In genomic region chr16:1472974-1473373, GRCh38 we compare ENCODE assay signal across 14 cellular contexts. TPM values are rescaled to one million over a fixed set of nuclear protein-coding genes. Genes with fewer than 3 reads are reported as not detected.
DNase-seq lines count a peak whose midpoint lies in the region; ATAC-seq and TF ChIP-seq lines count a peak whose summit lies in the region.
"Had no signal": no experiment of that assay in that cellular context is flagged by ENCODE, and none has a peak within 500 bp of the region (broad histone marks: within the 10 kb centered on the region; RNA-seq: fewer than 3 reads in every experiment).

No MANE protein-coding gene starts in this region.

- intact Hi-C loops in natural killer cell (cut with micrococcal nuclease) = no loop called here
- intact Hi-C loops in spleen (cut with DNase I; ENCODE audit: low total_unique reads) = no loop called here

- WGBS in spleen, 5 donors = 67 to 81% (median 76%) methylated on average over 3 of the region's 3 CpGs

- H3K4me3 Mint-ChIP-seq in CD8-positive, alpha-beta memory T cell = peak overlapping the region; percentile 18 to 84 (median 80)
- H3K4me3 Mint-ChIP-seq in activated naive CD8-positive, alpha-beta T cell treated with anti-CD3 and anti-CD28 coated beads, Interleukin-2, amount 10 ng/mL, durations not matched to agents 7 days and 5 days = peak overlapping the region; percentile 63
- peak overlapping the region; percentile 60 for H3K4me3 Mint-ChIP-seq in natural killer cell

- H3K4me1 Mint-ChIP-seq in CD8-positive, alpha-beta memory T cell = peaks cover 31 to 48% (median 35%) of the 10 kb centered on the region in 3 donors
- peaks cover 19% of the 10 kb centered on the region for H3K4me1 Mint-ChIP-seq in activated naive CD8-positive, alpha-beta T cell treated with anti-CD3 and anti-CD28 coated beads, Interleukin-2, amount 10 ng/mL, durations not matched to agents 7 days and 5 days
- peaks cover 15 to 39% of the 10 kb centered on the region in 2 donors for H3K4me1 Mint-ChIP-seq in natural killer cell

- CTCF ChIA-PET in CD8-positive, alpha-beta memory T cell (lab: Charles Lee) = no interaction called here

- peaks cover 19% of the 10 kb centered on the region for H3K4me1 ChIP-seq in CD8-positive, alpha-beta memory T cell (ENCODE audit: insufficient read depth, low read length)
- peaks cover 30 to 80% (median 58%) of the 10 kb centered on the region in 6 donors for H3K4me1 ChIP-seq in spleen

- H3K27me3 ChIP-seq in CD8-positive, alpha-beta memory T cell (ENCODE audit: insufficient read depth, low read length, poor library complexity, severe bottlenecking) = no peaks in the 10 kb centered on the region
- H3K27me3 ChIP-seq in HL-60 (ENCODE audit: insufficient read depth, poor library complexity, severe bottlenecking) (no peaks in the 10 kb centered on the region), spleen (replicated peaks in 1 of 7) (no peaks in the 10 kb centered on the region)
- H3K27me3 ChIP-seq: cardiac muscle cell had no signal

- TF ChIP-seq POLR2A in spleen (IDR thresholded peaks at IDR 0.05) = no peak

- no peaks in the 10 kb centered on the region for H3K36me3 ChIP-seq in CD8-positive, alpha-beta memory T cell (ENCODE audit: insufficient read depth, low read length)
- H3K36me3 ChIP-seq in spleen = no peaks in the 10 kb centered on the region
- H3K36me3 ChIP-seq: cardiac muscle cell had no signal

- H3K9me3 Mint-ChIP-seq in CD8-positive, alpha-beta memory T cell = no peaks in the 10 kb centered on the region
- no peaks in the 10 kb centered on the region for H3K9me3 Mint-ChIP-seq in activated naive CD8-positive, alpha-beta T cell treated with anti-CD3 and anti-CD28 coated beads, Interleukin-2, amount 10 ng/mL, durations not matched to agents 7 days and 5 days
- no peaks in the 10 kb centered on the region for H3K9me3 Mint-ChIP-seq in natural killer cell

- H3K36me3 Mint-ChIP-seq in CD8-positive, alpha-beta memory T cell = peaks cover 0 to 3% (median 2%) of the 10 kb centered on the region in 3 donors
- H3K36me3 Mint-ChIP-seq in activated naive CD8-positive, alpha-beta T cell treated with anti-CD3 and anti-CD28 coated beads, Interleukin-2, amount 10 ng/mL, durations not matched to agents 7 days and 5 days = no peaks in the 10 kb centered on the region
- no peaks in the 10 kb centered on the region for H3K36me3 Mint-ChIP-seq in natural killer cell

- no peak for DNase-seq in CD8-positive, alpha-beta memory T cell
- peak; percentile 9 to 43 for DNase-seq in HL-60 (ENCODE audit: low read depth in 1 of 2, low spot score in 1 of 2)
- no peak for DNase-seq in activated naive CD8-positive, alpha-beta T cell treated with anti-CD3 and anti-CD28 coated beads, Interleukin-2, amount 10 ng/mL, durations not matched to agents 7 days and 5 days
- no peak for DNase-seq in natural killer cell
- no peak for DNase-seq in spleen
- DNase-seq in GDM1 (lab: John Stamatoyannopoulos, UW) = no peak
- DNase-seq: COR-L47, NCI-H146, NCI-H69, small intestine had no signal

- POLR2A ChIA-PET in CD8-positive, alpha-beta memory T cell (lab: Charles Lee) = interaction anchor here (0.6 kb wide), 1 partner anchor 575 kb away, joined by 6 read pairs; the partner anchor contains the start of gene TSC2
- POLR2A ChIA-PET in activated naive CD8-positive, alpha-beta T cell treated with anti-CD3 and anti-CD28 coated beads, Interleukin-2, amount 10 ng/mL, durations not matched to agents 7 days and 5 days (lab: Charles Lee) = interaction anchor here (0.7 kb wide), 3 partner anchors 52 to 683 kb away, joined by 3 to 5 read pairs (median 5); partner anchors contain the start of gene TRAF7

- peak overlapping the region; percentile 6 for H3K27ac ChIP-seq in CD8-positive, alpha-beta memory T cell (ENCODE audit: low read depth, low read length)
- H3K27ac ChIP-seq in HL-60 (replicated peaks) = peak overlapping the region; percentile 99
- no peak overlapping the region for H3K27ac ChIP-seq in spleen
- H3K27ac ChIP-seq: cardiac muscle cell had no signal

- peak overlapping the region in 7 of 8 donors; percentile 9 to 74 (median 39) for H3K27ac Mint-ChIP-seq in CD8-positive, alpha-beta memory T cell
- peak overlapping the region; percentile 59 for H3K27ac Mint-ChIP-seq in activated naive CD8-positive, alpha-beta T cell treated with anti-CD3 and anti-CD28 coated beads, Interleukin-2, amount 10 ng/mL, durations not matched to agents 7 days and 5 days
- H3K27ac Mint-ChIP-seq in natural killer cell = peak overlapping the region in 1 of 2 donors; percentile 52

- no peak for ATAC-seq in activated naive CD8-positive, alpha-beta T cell treated with anti-CD3 and anti-CD28 coated beads, Interleukin-2, amount 10 ng/mL, durations not matched to agents 7 days and 5 days (ENCODE audit: low read depth)
- ATAC-seq in natural killer cell = no peak
- no peak for ATAC-seq in HG02885 (IDR thresholded peaks at IDR 0.05; ENCODE audit: poor library complexity, unreplicated experiment)
- ATAC-seq: left lobe of liver, Right ventricle myocardium inferior had no signal

- TF ChIP-seq CTCF in HL-60 (IDR thresholded peaks at IDR 0.05; ENCODE audit: insufficient read depth, low read length) (no peak), natural killer cell (IDR thresholded peaks at IDR 0.05) (no peak), spleen (IDR thresholded peaks at IDR 0.05 in 8 of 11, conservative IDR thresholded peaks at IDR 0.05 in 3 of 11) (no peak)

- no peaks in the 10 kb centered on the region for H3K27me3 Mint-ChIP-seq in CD8-positive, alpha-beta memory T cell
- no peaks in the 10 kb centered on the region for H3K27me3 Mint-ChIP-seq in activated naive CD8-positive, alpha-beta T cell treated with anti-CD3 and anti-CD28 coated beads, Interleukin-2, amount 10 ng/mL, durations not matched to agents 7 days and 5 days
- H3K27me3 Mint-ChIP-seq in natural killer cell (ENCODE audit: low read depth in 2 of 2) = no peaks in the 10 kb centered on the region

- H3K9me3 ChIP-seq in CD8-positive, alpha-beta memory T cell (ENCODE audit: low read length) = no peaks in the 10 kb centered on the region
- no peaks in the 10 kb centered on the region for H3K9me3 ChIP-seq in spleen

- H3K4me3 ChIP-seq in CD8-positive, alpha-beta memory T cell (ENCODE audit: low read length) = no peak overlapping the region
- H3K4me3 ChIP-seq in HL-60 (replicated peaks; ENCODE audit: insufficient read depth, low read length) = peak overlapping the region; percentile 73
- no peak overlapping the region for H3K4me3 ChIP-seq in spleen
- H3K4me3 ChIP-seq: cardiac muscle cell had no signal

RNA-seq across cellular contexts. Expression of gene CLCN7, which starts 1.9 kb away (rescaled TPM):
- 10 to 100 TPM; 52.8 to 59.1 TPM for total RNA-seq in CD8-positive, alpha-beta memory T cell
- 29.3 TPM for polyA plus RNA-seq in CD8-positive, alpha-beta memory T cell
- total RNA-seq in activated naive CD8-positive, alpha-beta T cell treated with anti-CD3 and anti-CD28 coated beads, Interleukin-2, amount 10 ng/mL, durations not matched to agents 7 days and 5 days = 10 to 100 TPM; 69.7 to 72.2 TPM
- total RNA-seq in natural killer cell (100 to 1,000 TPM; 117 to 125 (median 118) TPM), spleen (100 to 1,000 TPM in 6 of 7 donors, 10 to 100 TPM in 1; 76.5 to 146 (median 127) TPM)
- 100 to 1,000 TPM in 1 of 3 donors, 10 to 100 TPM in 2; 43.2 to 117 (median 59.6) TPM for polyA plus RNA-seq in spleen

RNA-seq across cellular contexts. Expression of gene PTX4, which starts 15.8 kb away (rescaled TPM):
- not detected for total RNA-seq in CD8-positive, alpha-beta memory T cell
- not detected for polyA plus RNA-seq in CD8-positive, alpha-beta memory T cell
- total RNA-seq in activated naive CD8-positive, alpha-beta T cell treated with anti-CD3 and anti-CD28 coated beads, Interleukin-2, amount 10 ng/mL, durations not matched to agents 7 days and 5 days = not detected
- under 1 TPM in 1 of 3 donors, not detected in 2; 0.31 TPM for total RNA-seq in natural killer cell
- total RNA-seq in spleen = under 1 TPM in 5 of 7 donors, not detected in 2; 0.23 to 0.85 (median 0.60) TPM
- under 1 TPM in 2 of 3 donors, not detected in 1; 0.03 to 0.19 TPM for polyA plus RNA-seq in spleen
- total RNA-seq: left lobe of liver, Right ventricle myocardium inferior had no signal
- polyA plus RNA-seq: cardiac muscle cell had no signal

RNA-seq across cellular contexts. Expression of gene TELO2, which starts 20.2 kb away (rescaled TPM):
- 10 to 100 TPM; 84.7 to 84.9 TPM for total RNA-seq in CD8-positive, alpha-beta memory T cell
- 14.0 TPM for polyA plus RNA-seq in CD8-positive, alpha-beta memory T cell
- 10 to 100 TPM; 53.9 to 57.1 TPM for total RNA-seq in activated naive CD8-positive, alpha-beta T cell treated with anti-CD3 and anti-CD28 coated beads, Interleukin-2, amount 10 ng/mL, durations not matched to agents 7 days and 5 days
- 10 to 100 TPM; 45.5 to 50.0 (median 46.5) TPM for total RNA-seq in natural killer cell
- 10 to 100 TPM; 28.5 to 64.2 (median 44.0) TPM for total RNA-seq in spleen
- 100 to 1,000 TPM in 1 of 3 donors, 10 to 100 TPM in 2; 60.3 to 110 (median 83.5) TPM for polyA plus RNA-seq in spleen

RNA-seq across cellular contexts. Expression of gene CCDC154, which starts 28.6 kb away (rescaled TPM):
- total RNA-seq in CD8-positive, alpha-beta memory T cell = 1 to 10 TPM; 2.3 to 2.8 TPM
- polyA plus RNA-seq in CD8-positive, alpha-beta memory T cell = not detected
- total RNA-seq in activated naive CD8-positive, alpha-beta T cell treated with anti-CD3 and anti-CD28 coated beads, Interleukin-2, amount 10 ng/mL, durations not matched to agents 7 days and 5 days = 1 to 10 TPM; 6.1 to 6.5 TPM
- total RNA-seq in natural killer cell (1 to 10 TPM in 2 of 3 donors, under 1 TPM in 1; 0.88 to 1.8 (median 1.6) TPM), spleen (1 to 10 TPM; 1.6 to 6.4 (median 3.8) TPM)
- polyA plus RNA-seq in spleen = 10 to 100 TPM in 2 of 3 donors, 1 to 10 TPM in 1; 8.3 to 18.2 (median 10.8) TPM

RNA-seq across cellular contexts. Expression of gene PERCC1, which starts 42.1 kb away (rescaled TPM):
- total RNA-seq in CD8-positive, alpha-beta memory T cell = under 1 TPM; 0.33 to 0.48 TPM
- not detected for polyA plus RNA-seq in CD8-positive, alpha-beta memory T cell
- 1 to 10 TPM in 1 of 2 experiments, under 1 TPM in 1; 0.57 to 1.2 TPM for total RNA-seq in activated naive CD8-positive, alpha-beta T cell treated with anti-CD3 and anti-CD28 coated beads, Interleukin-2, amount 10 ng/mL, durations not matched to agents 7 days and 5 days
- total RNA-seq in natural killer cell (under 1 TPM; 0.68 to 0.96 (median 0.83) TPM), spleen (1 to 10 TPM in 1 of 7 donors, under 1 TPM in 1, not detected in 5; 0.73 to 1.3 TPM)
- polyA plus RNA-seq in spleen = under 1 TPM in 1 of 3 donors, not detected in 2; 0.11 TPM
- total RNA-seq: left lobe of liver had no signal
- polyA plus RNA-seq: cardiac muscle cell had no signal

Comparison
In these comparisons a context has a peak if more than half of its experiments do, and no peak if none do; other contexts are left out.
1. DNase-seq: peak in HL-60 (2 of 2); none in CD8-positive, alpha-beta memory T cell (0 of 5), activated naive CD8-positive, alpha-beta T cell treated with anti-CD3 and anti-CD28 coated beads, Interleukin-2, amount 10 ng/mL, durations not matched to agents 7 days and 5 days (single experiment), natural killer cell (single experiment), spleen (single experiment) and GDM1 (single experiment).
2. H3K27ac ChIP-seq: peak in CD8-positive, alpha-beta memory T cell (single experiment) and HL-60 (single experiment); none in spleen (0 of 8).
3. Peak in every context shown above with its lines, with median percentiles within 50 percentile points of each other: H3K4me3 Mint-ChIP-seq.